Comparison of ENCODE assay signal across 19 cellular contexts in genomic region chr6:73028893-73029450, GRCh38.
"Had no signal": no experiment of that assay in that cellular context is flagged by ENCODE, and none has a peak within 500 bp of the region (broad histone marks: within the 10 kb centered on the region; RNA-seq: fewer than 3 reads in every experiment).

No MANE protein-coding gene starts in this region.

- H3K27ac ChIP-seq: body of pancreas, pancreas, stomach, thoracic aorta, upper lobe of right lung had no signal

- H3K4me1 ChIP-seq: body of pancreas, pancreas, stomach, upper lobe of right lung had no signal

- H3K4me3 ChIP-seq: body of pancreas, pancreas, stomach, thoracic aorta, upper lobe of right lung had no signal

- H3K27me3 Mint-ChIP-seq: activated B cell treated with CpG ODN at 0.5 μM for 24 hours; activated CD8-positive, alpha-beta T cell treated with anti-CD3 and anti-CD28 coated beads for 36 hours; activated naive CD8-positive, alpha-beta T cell; naive thymus-derived CD4-positive, alpha-beta T cell had no signal

- H3K36me3 ChIP-seq: pancreas, stomach, thoracic aorta, upper lobe of right lung had no signal

- H3K27me3 ChIP-seq: body of pancreas, pancreas, stomach, upper lobe of right lung had no signal

- H3K9me3 ChIP-seq: body of pancreas, pancreas, stomach, thoracic aorta, upper lobe of right lung had no signal

- H3K9me3 Mint-ChIP-seq: activated B cell treated with CpG ODN at 0.5 μM for 24 hours; activated CD8-positive, alpha-beta T cell treated with anti-CD3 and anti-CD28 coated beads for 36 hours; activated T-cell treated with anti-CD3 and anti-CD28 coated beads, Interleukin-2, amount 50 U/mL, for 4 hours; naive thymus-derived CD4-positive, alpha-beta T cell had no signal

- H3K4me3 Mint-ChIP-seq: activated B cell treated with CpG ODN at 0.5 μM for 24 hours; activated CD8-positive, alpha-beta T cell treated with anti-CD3 and anti-CD28 coated beads for 36 hours; activated naive CD8-positive, alpha-beta T cell; activated T-cell treated with anti-CD3 and anti-CD28 coated beads, Interleukin-2, amount 50 U/mL, for 4 hours; naive thymus-derived CD4-positive, alpha-beta T cell had no signal

- ATAC-seq: activated CD8-positive, alpha-beta T cell treated with anti-CD3 and anti-CD28 coated beads for 36 hours; activated T-cell treated with anti-CD3 and anti-CD28 coated beads, Interleukin-2, amount 50 U/mL, for 4 hours; body of pancreas; esophagus mucosa; left lobe of liver; naive thymus-derived CD4-positive, alpha-beta T cell; pancreas; upper lobe of right lung had no signal

- DNase-seq: activated B cell treated with CpG ODN at 0.5 μM for 24 hours; activated CD4-positive, alpha-beta T cell treated with anti-CD3 and anti-CD28 coated beads for 48 hours; activated CD8-positive, alpha-beta T cell treated with anti-CD3 and anti-CD28 coated beads for 36 hours; activated effector memory CD4-positive, alpha-beta T cell treated with anti-CD3 and anti-CD28 coated beads, Interleukin-2, amount 50 U/mL, for 16 hours; activated T-cell treated with anti-CD3 and anti-CD28 coated beads, Interleukin-2, amount 50 U/mL, for 4 hours; amygdala; body of pancreas; caudate nucleus; mammary epithelial cell; naive thymus-derived CD4-positive, alpha-beta T cell; pancreas; stimulated activated CD4-positive, alpha-beta T cell treated with anti-CD3 and anti-CD28 coated beads, Interleukin-12 subunit alpha, Interleukin-12 subunit beta, amount 100 ng/mL, for 4 hours; stimulated activated CD4-positive, alpha-beta T cell treated with anti-CD3 and anti-CD28 coated beads, Interleukin-2, amount 100 ng/mL, for 24 hours; stomach; upper lobe of right lung had no signal

- H3K4me1 Mint-ChIP-seq: activated B cell treated with CpG ODN at 0.5 μM for 24 hours had no signal

- H3K27ac Mint-ChIP-seq: activated B cell treated with CpG ODN at 0.5 μM for 24 hours; activated CD8-positive, alpha-beta T cell treated with anti-CD3 and anti-CD28 coated beads for 36 hours; activated naive CD8-positive, alpha-beta T cell; naive thymus-derived CD4-positive, alpha-beta T cell had no signal
